Comparison of ENCODE assay signal across 22 cellular contexts in genomic region chr2:28970464-28971160, GRCh38. TPM values are rescaled to one million over a fixed set of nuclear protein-coding genes. Genes with fewer than 3 reads are reported as not detected.
"Had no signal": no experiment of that assay in that cellular context is flagged by ENCODE, and none has a peak within 500 bp of the region (broad histone marks: within the 10 kb centered on the region; RNA-seq: fewer than 3 reads in every experiment).

No MANE protein-coding gene starts in this region.

- H3K36me3 ChIP-seq: breast epithelium, right lobe of liver, transverse colon had no signal

- H3K9me3 ChIP-seq: mucosa of descending colon, right lobe of liver, transverse colon had no signal

- H3K27me3 ChIP-seq: breast epithelium, foreskin keratinocyte, right lobe of liver, transverse colon had no signal

- H3K27ac ChIP-seq: breast epithelium, foreskin keratinocyte, right lobe of liver, transverse colon had no signal

- DNase-seq: activated B cell treated with CpG ODN at 0.5 μM for 24 hours; activated CD4-positive, alpha-beta T cell treated with anti-CD3 and anti-CD28 coated beads for 36 hours; activated CD4-positive, alpha-beta T cell treated with anti-CD3 and anti-CD28 coated beads, Interleukin-2, amount 50 U/mL, for 4 hours; activated CD8-positive, alpha-beta memory T cell treated with anti-CD3 and anti-CD28 coated beads for 24 hours; activated naive CD4-positive, alpha-beta T cell treated with Interleukin-2 at 50 U/mL for 16 hours; activated naive CD8-positive, alpha-beta T cell treated with anti-CD3 and anti-CD28 coated beads, Interleukin-2, amount 10 ng/mL, durations not matched to agents 7 days and 5 days; activated T-cell treated with anti-CD3 and anti-CD28 coated beads, Interleukin-2, amount 50 U/mL, for 48 hours; amniotic stem cell; cerebellar nuclear complex; effector CD4-positive, alpha-beta T cell; foreskin keratinocyte; left colon; mesenchymal stem cell; mucosa of descending colon; nephron progenitor cell; occipital lobe; right lobe of liver; small intestine; T-cell; transverse colon had no signal

- H3K4me1 ChIP-seq: breast epithelium, foreskin keratinocyte, right lobe of liver, transverse colon had no signal

- H3K4me3 ChIP-seq: breast epithelium, mucosa of descending colon, right lobe of liver, transverse colon had no signal

- ATAC-seq: activated CD4-positive, alpha-beta T cell treated with anti-CD3 and anti-CD28 coated beads for 36 hours; foreskin keratinocyte; left colon; mucosa of descending colon; right lobe of liver; stimulated activated memory B cell treated with anti-CD40 and anti-IgM and Interleukin-4, amounts not matched to agents 10 μg/mL and 1 μg/mL and 100 μg/mL, for 72 hours; T-cell had no signal

RNA-seq across cellular contexts. Expression of gene TOGARAM2, which starts 10.5 kb away (rescaled TPM):
- total RNA-seq: activated B cell treated with CpG ODN at 0.5 μM for 24 hours had no signal
